8 cellular contexts compared by ENCODE assay signal in the genomic region with DNA sequence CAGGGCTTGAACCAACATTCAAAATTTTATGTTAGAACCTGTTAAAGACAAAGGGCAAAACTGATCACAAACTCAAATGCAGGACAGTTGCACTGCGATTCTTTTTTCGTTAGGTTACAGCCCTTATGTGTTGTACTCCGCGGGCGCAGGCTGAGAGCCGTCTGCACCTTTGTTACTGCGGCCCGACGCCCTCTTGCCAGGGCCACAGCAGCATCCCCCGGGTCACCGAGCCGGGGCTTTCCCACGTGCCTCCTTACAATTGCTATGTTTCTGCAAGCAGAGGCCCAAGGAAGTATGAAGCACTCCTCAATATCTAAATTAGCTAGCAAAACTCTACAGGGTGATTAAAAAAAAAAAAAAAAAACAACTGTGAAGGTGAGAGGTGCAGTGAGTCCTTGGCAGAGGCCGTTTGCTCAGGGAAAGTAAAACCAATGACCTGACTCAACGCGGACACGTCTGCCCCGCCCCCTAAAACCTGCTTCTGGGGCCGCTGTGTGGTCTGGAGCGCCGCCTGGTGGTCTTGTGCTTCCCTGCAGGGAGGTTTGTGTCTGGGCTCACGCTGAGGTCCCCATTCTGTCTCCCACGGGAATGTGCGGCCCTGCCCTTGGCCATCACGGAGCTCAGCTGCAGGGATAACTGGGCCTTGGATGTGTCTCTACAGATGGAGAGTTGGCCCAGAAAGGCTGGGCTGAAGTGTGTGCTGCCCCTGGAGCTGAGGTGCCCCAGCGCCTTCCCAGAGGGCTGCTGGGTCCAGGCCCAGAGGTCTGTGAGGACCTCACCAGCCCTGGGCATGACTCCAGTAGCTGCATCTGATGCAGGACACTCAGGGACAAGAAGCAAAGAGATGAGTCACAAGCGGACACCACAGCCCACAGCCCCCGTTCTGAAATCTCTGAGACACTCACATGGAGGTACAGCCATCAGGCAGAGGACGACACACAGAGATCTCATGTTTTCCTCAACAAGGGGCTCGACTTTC.
DNase-seq lines count a peak whose midpoint lies in the region; ATAC-seq and TF ChIP-seq lines count a peak whose summit lies in the region.

No MANE protein-coding gene starts in this region.

- peaks cover 3% of the 10 kb centered on the region for H3K9me3 Mint-ChIP-seq in activated CD8-positive, alpha-beta T cell treated with anti-CD3 and anti-CD28 coated beads, Interleukin-2, amount 10 ng/mL, durations not matched to agents 7 days and 5 days (ENCODE audit: insufficient read depth)

- H3K36me3 ChIP-seq in gastroesophageal sphincter: no peaks in the 10 kb centered on the region

- TF ChIP-seq POLR2A in gastroesophageal sphincter (IDR thresholded peaks at IDR 0.05): no peak

- TF ChIP-seq EP300 in gastroesophageal sphincter (IDR thresholded peaks at IDR 0.05): no peak

- no peak overlapping the region for H3K27ac Mint-ChIP-seq in activated CD8-positive, alpha-beta T cell treated with anti-CD3 and anti-CD28 coated beads, Interleukin-2, amount 10 ng/mL, durations not matched to agents 7 days and 5 days

- DNase-seq in Right ventricle myocardium inferior (ENCODE audit: missing footprints) (no peak), cardiac septum (ENCODE audit: low spot score) (no peak), NCI-H82 (lab: John Stamatoyannopoulos, UW) (peak; percentile 61), NAMALWA (ENCODE audit: low spot score) (no peak)
- DNase-seq in activated CD8-positive, alpha-beta T cell treated with anti-CD3 and anti-CD28 coated beads, Interleukin-2, amount 10 ng/mL, durations not matched to agents 7 days and 5 days: peak; percentile 85
- DNase-seq in stimulated activated CD4-positive, alpha-beta T cell treated with anti-CD3 and anti-CD28 coated beads, Interleukin-4, amount 100 ng/mL, for 48 hours (ENCODE audit: low read depth in 2 of 2): peak; percentile 77 to 84

- H3K36me3 Mint-ChIP-seq in activated CD8-positive, alpha-beta T cell treated with anti-CD3 and anti-CD28 coated beads, Interleukin-2, amount 10 ng/mL, durations not matched to agents 7 days and 5 days (ENCODE audit: low read depth): no peaks in the 10 kb centered on the region

- intact Hi-C loops in Right ventricle myocardium inferior (cut with DNase I) (loop anchor here (10.0 kb wide), 1 partner anchor 270 kb away; no protein-coding TSS in a partner anchor), cardiac septum (cut with DNase I) (loop anchor here (10.0 kb wide), 1 partner anchor 270 kb away; no protein-coding TSS in a partner anchor)

- peak; percentile 54 for ATAC-seq in Right ventricle myocardium inferior
- ATAC-seq in activated CD8-positive, alpha-beta T cell treated with anti-CD3 and anti-CD28 coated beads, Interleukin-2, amount 10 ng/mL, durations not matched to agents 7 days and 5 days: peak; percentile 90
- no peak for ATAC-seq in gastroesophageal sphincter
- no peak for ATAC-seq in HG03159 (IDR thresholded peaks at IDR 0.05; ENCODE audit: unreplicated experiment)

- H3K4me3 ChIP-seq in gastroesophageal sphincter: no peak overlapping the region

- POLR2A ChIA-PET in activated CD8-positive, alpha-beta T cell treated with anti-CD3 and anti-CD28 coated beads, Interleukin-2, amount 10 ng/mL, durations not matched to agents 7 days and 5 days (lab: Charles Lee): no interaction called here

- H3K27me3 Mint-ChIP-seq in activated CD8-positive, alpha-beta T cell treated with anti-CD3 and anti-CD28 coated beads, Interleukin-2, amount 10 ng/mL, durations not matched to agents 7 days and 5 days (ENCODE audit: low read depth): peaks cover 5% of the 10 kb centered on the region

- H3K4me3 Mint-ChIP-seq in activated CD8-positive, alpha-beta T cell treated with anti-CD3 and anti-CD28 coated beads, Interleukin-2, amount 10 ng/mL, durations not matched to agents 7 days and 5 days: no peak overlapping the region

- H3K4me1 ChIP-seq in gastroesophageal sphincter: no peaks in the 10 kb centered on the region

- CTCF ChIA-PET in activated CD8-positive, alpha-beta T cell treated with anti-CD3 and anti-CD28 coated beads, Interleukin-2, amount 10 ng/mL, durations not matched to agents 7 days and 5 days (lab: Charles Lee): interaction anchor here (0.7 to 2.3 kb wide), 21 partner anchors 9 to 472 kb away, joined by 3 to 8 read pairs (median 4); no protein-coding TSS in a partner anchor

- peaks cover 13% of the 10 kb centered on the region for H3K4me1 Mint-ChIP-seq in activated CD8-positive, alpha-beta T cell treated with anti-CD3 and anti-CD28 coated beads, Interleukin-2, amount 10 ng/mL, durations not matched to agents 7 days and 5 days (ENCODE audit: low read depth)

- H3K27me3 ChIP-seq in gastroesophageal sphincter: peaks cover 22% of the 10 kb centered on the region

- TF ChIP-seq CTCF in gastroesophageal sphincter (IDR thresholded peaks at IDR 0.05): peak in 3 of 4 experiments; percentile 70 to 90 (median 87)

- 59 to 66% methylated on average over 3 to 10 of the region's 30 CpGs for WGBS in gastroesophageal sphincter (ENCODE audit: low coverage in 1 of 2), 2 donors

- H3K9me3 ChIP-seq in gastroesophageal sphincter: peaks cover 0 to 10% (median 0%) of the 10 kb centered on the region in 3 donors

- H3K27ac ChIP-seq in gastroesophageal sphincter: no peak overlapping the region

Comparison
In these comparisons a context has a peak if more than half of its experiments do, and no peak if none do; other contexts are left out.
1. ATAC-seq: peak in Right ventricle myocardium inferior (single experiment) and activated CD8-positive, alpha-beta T cell treated with anti-CD3 and anti-CD28 coated beads, Interleukin-2, amount 10 ng/mL, durations not matched to agents 7 days and 5 days (single experiment); none in gastroesophageal sphincter (single experiment) and HG03159 (single experiment).
2. DNase-seq: peak in NCI-H82 (single experiment), activated CD8-positive, alpha-beta T cell treated with anti-CD3 and anti-CD28 coated beads, Interleukin-2, amount 10 ng/mL, durations not matched to agents 7 days and 5 days (single experiment) and stimulated activated CD4-positive, alpha-beta T cell treated with anti-CD3 and anti-CD28 coated beads, Interleukin-4, amount 100 ng/mL, for 48 hours (2 of 2); none in Right ventricle myocardium inferior (single experiment), cardiac septum (single experiment) and NAMALWA (single experiment).